In genomic region chr6:108904731-108905130, GRCh38 we compare ENCODE assay signal across 1 cellular context.
A peak's percentile ranks its signal among the peaks of the same experiment; 100 is the strongest.
TF ChIP-seq lines count a peak whose summit lies in the region.

No MANE protein-coding gene starts in this region.

TF ChIP-seq in GM12878, 131 proteins besides CTCF, POLR2A, EP300 and RAD21 (continued from another document):
- TF ChIP-seq CREM (IDR thresholded peaks at IDR 0.05; ENCODE audit: low read depth) (peak; percentile 38; the same call in 1 of the 2 replicates), CBX5 (IDR thresholded peaks at IDR 0.05; ENCODE audit: low read depth) (no peak), NBN (IDR thresholded peaks at IDR 0.05) (no peak), WRNIP1 (IDR thresholded peaks at IDR 0.05; ENCODE audit: borderline replicate concordance, low read depth, low read length) (no peak), KAT2A (conservative IDR thresholded peaks at IDR 0.05; ENCODE audit: control insufficient read depth, low read depth, low read length) (no peak), CEBPZ (IDR thresholded peaks at IDR 0.05; ENCODE audit: low read depth, low read length) (no peak), PRDM15 (CRISPR knock-in tag; IDR thresholded peaks at IDR 0.05) (no peak), MYB (IDR thresholded peaks at IDR 0.05; ENCODE audit: borderline replicate concordance, low read depth, low read length) (no peak), SKIL (IDR thresholded peaks at IDR 0.05; ENCODE audit: low read depth, poor library complexity, severe bottlenecking) (peak; percentile 79), PKNOX1 (IDR thresholded peaks at IDR 0.05) (peak; percentile 40; the same call in 1 of the 2 replicates), SMARCA5 (IDR thresholded peaks at IDR 0.05) (no peak), TCF7 (IDR thresholded peaks at IDR 0.05; ENCODE audit: borderline replicate concordance) (no peak), SMAD5 (IDR thresholded peaks at IDR 0.05; ENCODE audit: low read depth) (no peak), ATF7 (IDR thresholded peaks at IDR 0.05; ENCODE audit: low read depth) (peak; percentile 90), MLLT1 (IDR thresholded peaks at IDR 0.05) (peak; percentile 70), HDGF (IDR thresholded peaks at IDR 0.05) (no peak), ZNF24 (IDR thresholded peaks at IDR 0.05) (0 out of 2 replicates have a peak, but pooled peaks have one; percentile 26), RELB (IDR thresholded peaks at IDR 0.05; ENCODE audit: low read depth) (peak; percentile 63; the same call in 1 of the 2 replicates), NFIC (IDR thresholded peaks at IDR 0.05; ENCODE audit: low read depth, low read length) (peak; percentile 61; the same call in 1 of the 2 replicates), ZNF687 (IDR thresholded peaks at IDR 0.05) (no peak), BCL3 (IDR thresholded peaks at IDR 0.05; ENCODE audit: borderline replicate concordance, insufficient read depth, low read depth, low read length, poor library complexity, severe bottlenecking) (no peak), CBX3 (IDR thresholded peaks at IDR 0.05; ENCODE audit: borderline replicate concordance, low read depth) (no peak), MTA2 (IDR thresholded peaks at IDR 0.05; ENCODE audit: low read depth) (peak; percentile 83), RFX5 (IDR thresholded peaks at IDR 0.05; ENCODE audit: low read depth, low read length) (no peak), ZSCAN29 (IDR thresholded peaks at IDR 0.05) (no peak), ZNF384 (IDR thresholded peaks at IDR 0.05; ENCODE audit: borderline replicate concordance, low read depth, low read length) (peak; percentile 82), ZBTB11 (CRISPR knock-in tag; IDR thresholded peaks at IDR 0.05) (no peak), KDM1A (IDR thresholded peaks at IDR 0.05; ENCODE audit: borderline replicate concordance) (no peak), SUPT20H (IDR thresholded peaks at IDR 0.05; ENCODE audit: borderline replicate concordance, control insufficient read depth, low read depth, low read length) (no peak), ASH2L (IDR thresholded peaks at IDR 0.05; ENCODE audit: borderline replicate concordance, low read depth) (no peak), BCL11A (IDR thresholded peaks at IDR 0.05; ENCODE audit: low read depth, low read length) (peak; percentile 74; the same call in 1 of the 2 replicates), ETV6 (conservative IDR thresholded peaks at IDR 0.05 in 1 of 2, IDR thresholded peaks at IDR 0.05 in 1 of 2; ENCODE audit: borderline replicate concordance in 1 of 2, low read depth in 1 of 2) (no peak)
TF ChIP-seq in GM12878: peak in this region for 33.
